In the genomic region with DNA sequence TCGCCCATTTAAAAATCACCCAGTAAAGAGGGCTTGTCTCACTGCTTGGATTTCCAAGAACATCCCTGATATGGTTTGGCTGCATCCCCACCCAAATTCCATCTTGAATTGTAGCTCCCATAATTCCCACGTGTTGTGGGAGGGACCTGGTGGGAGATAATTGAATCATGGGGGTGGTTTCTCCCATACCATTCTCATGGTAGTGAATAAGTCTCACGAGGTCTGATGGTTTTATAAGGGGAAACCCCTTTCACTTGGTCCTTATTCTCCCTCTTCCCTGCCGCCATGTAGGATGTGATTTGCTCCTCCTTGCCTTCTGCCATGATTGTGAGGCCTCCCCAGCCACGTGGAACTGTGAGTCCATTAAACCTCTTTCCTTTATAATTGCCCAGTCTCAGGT, we compare ENCODE assay signal across 2 cellular contexts. TPM values are rescaled to one million over a fixed set of nuclear protein-coding genes. Genes with fewer than 3 reads are reported as not detected.
"Had no signal": no experiment of that assay in that cellular context is flagged by ENCODE, and none has a peak within 500 bp of the region (broad histone marks: within the 10 kb centered on the region; RNA-seq: fewer than 3 reads in every experiment).

No MANE protein-coding gene starts in this region.

RNA-seq across cellular contexts. Expression of gene DLK2, which starts 11.9 kb away (rescaled TPM):
- total RNA-seq: Peyer's patch had no signal

RNA-seq across cellular contexts. Expression of gene LRRC73, which starts 42.9 kb away (rescaled TPM):
- total RNA-seq: SJSA1 had no signal
